ENCODE assay signal across 8 cellular contexts in the genomic region with DNA sequence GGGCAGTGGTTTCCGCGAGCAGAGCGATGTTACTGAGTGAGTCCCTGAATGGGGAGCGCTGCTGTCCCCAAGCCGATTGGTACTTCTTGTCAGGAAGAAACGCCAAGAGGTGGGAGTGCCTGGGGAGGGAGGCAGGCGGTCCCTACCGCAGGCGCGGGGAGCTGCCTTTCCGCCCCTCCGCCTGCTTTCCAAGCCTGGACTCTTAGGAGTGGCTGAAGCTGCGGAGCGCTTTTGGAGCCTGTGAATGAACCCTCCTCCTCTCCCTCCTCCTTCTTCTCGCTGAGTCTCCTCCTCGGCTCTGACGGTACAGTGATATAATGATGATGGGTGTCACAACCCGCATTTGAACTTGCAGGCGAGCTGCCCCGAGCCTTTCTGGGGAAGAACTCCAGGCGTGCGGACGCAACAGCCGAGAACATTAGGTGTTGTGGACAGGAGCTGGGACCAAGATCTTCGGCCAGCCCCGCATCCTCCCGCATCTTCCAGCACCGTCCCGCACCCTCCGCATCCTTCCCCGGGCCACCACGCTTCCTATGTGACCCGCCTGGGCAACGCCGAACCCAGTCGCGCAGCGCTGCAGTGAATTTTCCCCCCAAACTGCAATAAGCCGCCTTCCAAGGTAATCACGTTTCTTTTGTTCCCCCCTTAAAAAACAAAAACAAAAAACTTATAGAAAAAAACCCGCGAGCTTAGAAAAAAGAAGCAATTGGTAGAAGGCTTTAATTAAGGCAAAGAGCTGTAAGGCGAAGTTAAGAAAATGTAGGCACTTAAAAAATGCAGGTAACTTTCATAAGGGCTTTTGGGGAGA. TPM values are rescaled to one million over a fixed set of nuclear protein-coding genes. Genes with fewer than 3 reads are reported as not detected.
DNase-seq lines count a peak whose midpoint lies in the region; ATAC-seq, FAIRE-seq and TF ChIP-seq lines count a peak whose summit lies in the region.

A gene (plus strand): TSS at position 340 of the 808 bp plus-strand sequence. CDS start 11,775 bp downstream, outside the sequence.

- no peaks in the 10 kb centered on the region for H3K36me3 ChIP-seq in iPS-15b (ENCODE audit: control insufficient read depth, insufficient read depth, low read length)

- H3K9me3 ChIP-seq in iPS-15b (ENCODE audit: control insufficient read depth, insufficient read depth, low read length): no peaks in the 10 kb centered on the region

- peak within 1 kb of the TSS; percentile 90 to 96 (median 92) for H3K4me3 Mint-ChIP-seq in brain

- TF ChIP-seq CTCF in brain (conservative IDR thresholded peaks at IDR 0.05) (no peak), retinal pigment epithelial cell (conservative IDR thresholded peaks at IDR 0.05; ENCODE audit: low read depth, low read length) (no peak)

- peak; percentile 93 for FAIRE-seq in G401.6 (lab: Jason Lieb, UNC)

- H3K27me3 Mint-ChIP-seq in brain: peaks cover 28% of the 10 kb centered on the region

- no peaks in the 10 kb centered on the region for H3K36me3 Mint-ChIP-seq in brain

- H3K4me3 ChIP-seq in iPS-15b (ENCODE audit: low read depth, low read length) (peak within 1 kb of the TSS; percentile 83), retinal pigment epithelial cell (ENCODE audit: low read length) (peak within 1 kb of the TSS; percentile 76)

- H3K27me3 ChIP-seq in iPS-15b (ENCODE audit: control insufficient read depth, insufficient read depth, low read length): no peaks in the 10 kb centered on the region

- DNase-seq in NCI-H2227 treated with DMSO at 0.1 percent for 48 hours (lab: John Stamatoyannopoulos, UW) (peak; percentile 73), retinal pigment epithelial cell (ENCODE audit: low read depth) (peak; percentile 26), NCI-H2171 treated with DMSO at 0.1 percent for 48 hours (lab: John Stamatoyannopoulos, UW) (no peak)

- no peak for ATAC-seq in GM19455 (IDR thresholded peaks at IDR 0.05; ENCODE audit: unreplicated experiment)
- ATAC-seq in HG03025 (IDR thresholded peaks at IDR 0.05; ENCODE audit: low FRiP score, unreplicated experiment): no peak

- peaks cover 28% of the 10 kb centered on the region for H3K4me1 ChIP-seq in iPS-15b (ENCODE audit: control insufficient read depth, insufficient read depth, low read length)

- peak within 1 kb of the TSS; percentile 94 to 98 (median 95) for H3K27ac Mint-ChIP-seq in brain

- H3K4me1 Mint-ChIP-seq in brain: peaks cover 55% of the 10 kb centered on the region

- H3K9me3 Mint-ChIP-seq in brain: no peaks in the 10 kb centered on the region

- peak within 1 kb of the TSS; percentile 68 for H3K9ac ChIP-seq in iPS-15b (ENCODE audit: low read depth, low read length)

RNA-seq across cellular contexts. Expression of the gene that starts here (rescaled TPM):
- polyA plus RNA-seq in brain (ENCODE audit: insufficient read depth, low read depth, low replicate concordance): 7.3 TPM
